In genomic region chr13:104683789-104684188, GRCh38 we compare ENCODE assay signal across 22 cellular contexts.
DNase-seq lines count a peak whose midpoint lies in the region; ATAC-seq, FAIRE-seq and TF ChIP-seq lines count a peak whose summit lies in the region.
"Had no signal": no experiment of that assay in that cellular context is flagged by ENCODE, and none has a peak within 500 bp of the region (broad histone marks: within the 10 kb centered on the region; RNA-seq: fewer than 3 reads in every experiment).

No MANE protein-coding gene starts in this region.

- H4K20me1 ChIP-seq in GM23338 (replicated peaks; ENCODE audit: insufficient read depth) (no peaks in the 10 kb centered on the region), GM12878 (ENCODE audit: control insufficient read depth, insufficient read depth) (no peaks in the 10 kb centered on the region)

- SMC1A ChIA-PET in GM12878 (lab: Charles Lee; ENCODE audit: uncharacterized antibody, unreplicated experiment), result no interaction called here

- no peak overlapping the region for H4K5ac ChIP-seq in mesendoderm (ENCODE audit: low read length)

- no peaks in the 10 kb centered on the region for H3K9me3 Mint-ChIP-seq in GM23338

- no peak for TF ChIP-seq CTCF in GM23338 (conservative IDR thresholded peaks at IDR 0.05; ENCODE audit: low read depth in 2 of 2)
- no peak for TF ChIP-seq CTCF in LNCaP clone FGC (IDR thresholded peaks at IDR 0.05; ENCODE audit: control insufficient read depth, extremely low read depth, insufficient read depth)
- TF ChIP-seq CTCF in GM12878 (IDR thresholded peaks at IDR 0.05 in 2 of 3, conservative IDR thresholded peaks at IDR 0.05 in 1 of 3; ENCODE audit: control insufficient read depth in 2 of 3, extremely low read depth in 1 of 3, insufficient read depth in 1 of 3, low read depth in 3 of 3, low read length in 3 of 3), result no peak
- TF ChIP-seq CTCF in GM13976 (IDR thresholded peaks at IDR 0.05; ENCODE audit: borderline replicate concordance, control extremely low read depth, extremely low read depth, insufficient read depth, missing control alignments), result no peak

- H3K27ac ChIP-seq in GM23338 (ENCODE audit: low read depth) (no peak overlapping the region), GM12878 (ENCODE audit: control insufficient read depth, insufficient read depth) (no peak overlapping the region), mesendoderm (ENCODE audit: low read depth, low read length) (no peak overlapping the region)
- H3K27ac ChIP-seq: RWPE1 had no signal

- no peak overlapping the region for H2AK5ac ChIP-seq in mesendoderm (ENCODE audit: low read length)

- H3F3A ChIP-seq in GM23338 (replicated peaks; ENCODE audit: low read depth), result no peaks in the 10 kb centered on the region

- no peak for TF ChIP-seq RAD21 in GM12878 (IDR thresholded peaks at IDR 0.05; ENCODE audit: insufficient read depth, low read depth, low read length)

- H3K4me2 ChIP-seq in GM23338 (no peak overlapping the region), GM12878 (ENCODE audit: control insufficient read depth, insufficient read depth) (no peak overlapping the region), mesendoderm (ENCODE audit: low read length) (no peak overlapping the region)

- POLR2A ChIA-PET in GM12878 (lab: Charles Lee), result no interaction called here

- RAD21 ChIA-PET in GM12878 (lab: Charles Lee; ENCODE audit: unreplicated experiment), result no interaction called here

- H2BK5ac ChIP-seq in mesendoderm (ENCODE audit: low read length), result no peak overlapping the region

- H3K27me3 ChIP-seq in GM23338 (ENCODE audit: insufficient read depth) (no peaks in the 10 kb centered on the region), GM12878 (replicated peaks in 1 of 2; ENCODE audit: control insufficient read depth in 2 of 2, insufficient read depth in 2 of 2, low read length in 1 of 2) (no peaks in the 10 kb centered on the region), mesendoderm (ENCODE audit: insufficient read depth, low read length, poor library complexity) (no peaks in the 10 kb centered on the region)

- peak; percentile 37 for DNase-seq in GM23338 (ENCODE audit: low spot score)
- DNase-seq in LNCaP clone FGC (ENCODE audit: low read depth), result peak; percentile 34
- DNase-seq in GM12878 (ENCODE audit: low read depth, low spot score), result no peak
- peak; percentile 10 for DNase-seq in mesendoderm
- no peak for DNase-seq in mucosa of gallbladder (ENCODE audit: low spot score)
- no peak for DNase-seq in GM13976 (ENCODE audit: low spot score)
- DNase-seq: DMS153, NCI-H1417, NCI-H187 treated with DMSO at 0.1 percent for 48 hours, NCI-H226, NCI-H82, SIG-M5, T-cell had no signal

- ATAC-seq in GM23338 (no peak), GM12878 (no peak), HG03460 (IDR thresholded peaks at IDR 0.05; ENCODE audit: unreplicated experiment) (no peak), HG03039 (IDR thresholded peaks at IDR 0.05; ENCODE audit: unreplicated experiment) (no peak)
- ATAC-seq: K562, SK-N-SH treated with all-trans-retinoic acid at 6 μM for 48 hours, T-cell had no signal

- no peak overlapping the region for H3K4me3 ChIP-seq in GM23338
- no peak overlapping the region for H3K4me3 ChIP-seq in LNCaP clone FGC (ENCODE audit: low read depth, low read length)
- H3K4me3 ChIP-seq in GM12878, result no peak overlapping the region
- no peak overlapping the region for H3K4me3 ChIP-seq in mesendoderm (ENCODE audit: low read length)
- H3K4me3 ChIP-seq: K562 had no signal

- no peaks in the 10 kb centered on the region for H3K4me1 Mint-ChIP-seq in GM23338
- H3K4me1 Mint-ChIP-seq: B cell, T-cell had no signal

- CTCF ChIA-PET in GM12878 (lab: Yijun Ruan, JAX), result no interaction called here

- TF ChIP-seq POLR2A in GM12878 (IDR thresholded peaks at IDR 0.05; ENCODE audit: low read depth, low read length), result no peak

- H3K18ac ChIP-seq in mesendoderm (ENCODE audit: low read length), result no peak overlapping the region

- H3K36me3 ChIP-seq in GM23338 (ENCODE audit: insufficient read depth) (no peaks in the 10 kb centered on the region), GM12878 (ENCODE audit: control insufficient read depth in 2 of 2, insufficient read depth in 2 of 2, low read length in 1 of 2) (no peaks in the 10 kb centered on the region), mesendoderm (ENCODE audit: control insufficient read depth, insufficient read depth, low read length) (no peaks in the 10 kb centered on the region)

- H3K9ac ChIP-seq in GM12878 (ENCODE audit: control insufficient read depth, insufficient read depth, low read length) (no peak overlapping the region), mesendoderm (ENCODE audit: low read length) (no peak overlapping the region)

- H3K9me3 ChIP-seq in GM12878 (replicated peaks; ENCODE audit: control insufficient read depth, insufficient read depth, low read length), result no peaks in the 10 kb centered on the region

- H3K23ac ChIP-seq in mesendoderm (ENCODE audit: low read length), result no peak overlapping the region

- H3K27me3 Mint-ChIP-seq in GM23338 (ENCODE audit: insufficient read depth, low read depth, poor library complexity), result peaks cover 2% of the 10 kb centered on the region
- H3K27me3 Mint-ChIP-seq: B cell, T-cell had no signal

- no peak overlapping the region for H4K8ac ChIP-seq in mesendoderm (ENCODE audit: low read depth, low read length)

- peaks cover 9% of the 10 kb centered on the region; the same call in 1 of the 2 replicates for H3K9me2 ChIP-seq in GM23338 (ENCODE audit: insufficient read depth)

- H3K79me2 ChIP-seq in GM23338 (replicated peaks; ENCODE audit: insufficient read depth), result no peaks in the 10 kb centered on the region
- no peaks in the 10 kb centered on the region for H3K79me2 ChIP-seq in GM12878 (ENCODE audit: control insufficient read depth, insufficient read depth, low read length)
- H3K79me2 ChIP-seq in mesendoderm (ENCODE audit: control insufficient read depth, insufficient read depth, low read length), result no peaks in the 10 kb centered on the region

- H2BK120ac ChIP-seq in mesendoderm (ENCODE audit: low read depth, low read length), result no peak overlapping the region

- no peaks in the 10 kb centered on the region for H3K36me3 Mint-ChIP-seq in GM23338 (ENCODE audit: low read depth)
- H3K36me3 Mint-ChIP-seq: T-cell had no signal

- no peak overlapping the region for H2BK15ac ChIP-seq in mesendoderm (replicated peaks; ENCODE audit: low read depth)

- no peak overlapping the region for H3K4ac ChIP-seq in mesendoderm (ENCODE audit: low read depth, low read length)

- H3K4me3 Mint-ChIP-seq in GM23338, result no peak overlapping the region
- H3K4me3 Mint-ChIP-seq: B cell, T-cell had no signal

- no peak overlapping the region for H3K27ac Mint-ChIP-seq in GM23338
- H3K27ac Mint-ChIP-seq: B cell, T-cell had no signal

- no peak for FAIRE-seq in GM12878 (lab: Jason Lieb, UNC)
- FAIRE-seq: GM12891, GM18507, H54, K562 had no signal

- no peaks in the 10 kb centered on the region for H3K79me1 ChIP-seq in mesendoderm (ENCODE audit: low read length)

- H2AFZ ChIP-seq in GM23338 (no peak overlapping the region), GM12878 (ENCODE audit: control insufficient read depth, low read depth, low read length) (no peak overlapping the region)

- in situ Hi-C loops in GM12878 (cut with MboI), result no loop called here
- in situ Hi-C loops in GM13976 (cut with MboI; ENCODE audit: low sequenced_read_pairs, unreplicated experiment), result no loop called here

- H3K4me1 ChIP-seq in GM23338 (ENCODE audit: insufficient read depth) (no peaks in the 10 kb centered on the region), GM12878 (ENCODE audit: control insufficient read depth, insufficient read depth, low read length) (no peaks in the 10 kb centered on the region), mesendoderm (ENCODE audit: control insufficient read depth, low read depth, low read length) (no peaks in the 10 kb centered on the region)

- TF ChIP-seq EP300 in GM12878 (IDR thresholded peaks at IDR 0.05; ENCODE audit: borderline replicate concordance in 1 of 2, control insufficient read depth in 1 of 2, low read depth in 2 of 2, low read length in 2 of 2), result no peak

- no TSS peak for BruUV-seq in GM12878 (replicated peaks; lab: Mats Ljungman, UMichigan)

- intact Hi-C loops in GM12878 (cut with micrococcal nuclease; ENCODE audit: unreplicated experiment), result no loop called here

- H3K56ac ChIP-seq in mesendoderm (ENCODE audit: low read length), result no peak overlapping the region

TF ChIP-seq in GM12878, 131 proteins besides CTCF, POLR2A, EP300 and RAD21 (continues in another document):
- no peak for TF ChIP-seq HSF1 (IDR thresholded peaks at IDR 0.05; ENCODE audit: low read depth, low read length)

Comparison
In these comparisons a context has a peak if more than half of its experiments do, and no peak if none do; other contexts are left out.
1. DNase-seq: peak in GM23338 (single experiment), LNCaP clone FGC (single experiment) and mesendoderm (single experiment); none in GM12878 (single experiment), mucosa of gallbladder (single experiment) and GM13976 (single experiment).